Comparison of ENCODE assay signal across 1 cellular context in the genomic region with DNA sequence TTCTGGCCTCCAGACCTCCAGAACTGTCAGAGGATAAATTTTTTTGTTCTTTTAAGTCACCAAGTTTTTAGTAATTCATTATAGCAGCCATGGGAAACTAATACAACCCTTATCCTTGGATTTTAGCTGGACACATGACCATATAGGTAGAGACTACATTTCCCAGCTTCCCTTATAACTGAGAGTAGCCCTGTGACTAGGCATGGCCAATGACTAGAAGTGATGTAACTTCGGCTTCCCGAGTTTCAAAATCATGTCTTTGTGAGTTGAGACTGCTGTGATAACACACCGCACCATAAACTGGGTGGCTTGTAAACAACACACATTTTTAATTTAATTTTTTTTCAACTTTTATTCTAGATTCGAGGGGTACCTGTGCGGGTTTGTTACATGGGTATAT.
TF ChIP-seq lines count a peak whose summit lies in the region.

No MANE protein-coding gene starts in this region.

TF ChIP-seq in WTC11, 78 proteins besides CTCF, POLR2A, EP300 and RAD21 (continued from another document):
- TF ChIP-seq, protein P1, sequence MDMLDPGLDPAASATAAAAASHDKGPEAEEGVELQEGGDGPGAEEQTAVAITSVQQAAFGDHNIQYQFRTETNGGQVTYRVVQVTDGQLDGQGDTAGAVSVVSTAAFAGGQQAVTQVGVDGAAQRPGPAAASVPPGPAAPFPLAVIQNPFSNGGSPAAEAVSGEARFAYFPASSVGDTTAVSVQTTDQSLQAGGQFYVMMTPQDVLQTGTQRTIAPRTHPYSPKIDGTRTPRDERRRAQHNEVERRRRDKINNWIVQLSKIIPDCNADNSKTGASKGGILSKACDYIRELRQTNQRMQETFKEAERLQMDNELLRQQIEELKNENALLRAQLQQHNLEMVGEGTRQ (CRISPR knock-in tag; IDR thresholded peaks at IDR 0.05): peak; percentile 82
- TF ChIP-seq, protein P2, sequence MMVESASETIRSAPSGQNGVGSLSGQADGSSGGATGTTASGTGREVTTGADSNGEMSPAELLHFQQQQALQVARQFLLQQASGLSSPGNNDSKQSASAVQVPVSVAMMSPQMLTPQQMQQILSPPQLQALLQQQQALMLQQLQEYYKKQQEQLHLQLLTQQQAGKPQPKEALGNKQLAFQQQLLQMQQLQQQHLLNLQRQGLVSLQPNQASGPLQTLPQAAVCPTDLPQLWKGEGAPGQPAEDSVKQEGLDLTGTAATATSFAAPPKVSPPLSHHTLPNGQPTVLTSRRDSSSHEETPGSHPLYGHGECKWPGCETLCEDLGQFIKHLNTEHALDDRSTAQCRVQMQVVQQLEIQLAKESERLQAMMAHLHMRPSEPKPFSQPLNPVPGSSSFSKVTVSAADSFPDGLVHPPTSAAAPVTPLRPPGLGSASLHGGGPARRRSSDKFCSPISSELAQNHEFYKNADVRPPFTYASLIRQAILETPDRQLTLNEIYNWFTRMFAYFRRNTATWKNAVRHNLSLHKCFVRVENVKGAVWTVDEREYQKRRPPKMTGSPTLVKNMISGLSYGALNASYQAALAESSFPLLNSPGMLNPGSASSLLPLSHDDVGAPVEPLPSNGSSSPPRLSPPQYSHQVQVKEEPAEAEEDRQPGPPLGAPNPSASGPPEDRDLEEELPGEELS (CRISPR knock-in tag; IDR thresholded peaks at IDR 0.05): no peak
- TF ChIP-seq CREB1 (CRISPR knock-in tag; IDR thresholded peaks at IDR 0.05) (no peak), ELF4 (CRISPR knock-in tag; IDR thresholded peaks at IDR 0.05; ENCODE audit: low read depth) (no peak), CBFB (CRISPR knock-in tag; IDR thresholded peaks at IDR 0.05; ENCODE audit: low read depth) (no peak), JAZF1 (CRISPR knock-in tag; IDR thresholded peaks at IDR 0.05) (no peak)
- TF ChIP-seq, protein P3, sequence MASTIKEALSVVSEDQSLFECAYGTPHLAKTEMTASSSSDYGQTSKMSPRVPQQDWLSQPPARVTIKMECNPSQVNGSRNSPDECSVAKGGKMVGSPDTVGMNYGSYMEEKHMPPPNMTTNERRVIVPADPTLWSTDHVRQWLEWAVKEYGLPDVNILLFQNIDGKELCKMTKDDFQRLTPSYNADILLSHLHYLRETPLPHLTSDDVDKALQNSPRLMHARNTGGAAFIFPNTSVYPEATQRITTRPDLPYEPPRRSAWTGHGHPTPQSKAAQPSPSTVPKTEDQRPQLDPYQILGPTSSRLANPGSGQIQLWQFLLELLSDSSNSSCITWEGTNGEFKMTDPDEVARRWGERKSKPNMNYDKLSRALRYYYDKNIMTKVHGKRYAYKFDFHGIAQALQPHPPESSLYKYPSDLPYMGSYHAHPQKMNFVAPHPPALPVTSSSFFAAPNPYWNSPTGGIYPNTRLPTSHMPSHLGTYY (CRISPR knock-in tag; IDR thresholded peaks at IDR 0.05): no peak
- TF ChIP-seq, protein P4, sequence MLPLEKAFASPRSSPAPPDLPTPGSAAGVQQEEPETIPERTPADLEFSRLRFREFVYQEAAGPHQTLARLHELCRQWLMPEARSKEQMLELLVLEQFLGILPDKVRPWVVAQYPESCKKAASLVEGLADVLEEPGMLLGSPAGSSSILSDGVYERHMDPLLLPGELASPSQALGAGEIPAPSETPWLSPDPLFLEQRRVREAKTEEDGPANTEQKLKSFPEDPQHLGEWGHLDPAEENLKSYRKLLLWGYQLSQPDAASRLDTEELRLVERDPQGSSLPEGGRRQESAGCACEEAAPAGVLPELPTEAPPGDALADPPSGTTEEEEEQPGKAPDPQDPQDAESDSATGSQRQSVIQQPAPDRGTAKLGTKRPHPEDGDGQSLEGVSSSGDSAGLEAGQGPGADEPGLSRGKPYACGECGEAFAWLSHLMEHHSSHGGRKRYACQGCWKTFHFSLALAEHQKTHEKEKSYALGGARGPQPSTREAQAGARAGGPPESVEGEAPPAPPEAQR (CRISPR knock-in tag; IDR thresholded peaks at IDR 0.05): no peak
